Comparison of ENCODE assay signal across 1 cellular context in the genomic region with DNA sequence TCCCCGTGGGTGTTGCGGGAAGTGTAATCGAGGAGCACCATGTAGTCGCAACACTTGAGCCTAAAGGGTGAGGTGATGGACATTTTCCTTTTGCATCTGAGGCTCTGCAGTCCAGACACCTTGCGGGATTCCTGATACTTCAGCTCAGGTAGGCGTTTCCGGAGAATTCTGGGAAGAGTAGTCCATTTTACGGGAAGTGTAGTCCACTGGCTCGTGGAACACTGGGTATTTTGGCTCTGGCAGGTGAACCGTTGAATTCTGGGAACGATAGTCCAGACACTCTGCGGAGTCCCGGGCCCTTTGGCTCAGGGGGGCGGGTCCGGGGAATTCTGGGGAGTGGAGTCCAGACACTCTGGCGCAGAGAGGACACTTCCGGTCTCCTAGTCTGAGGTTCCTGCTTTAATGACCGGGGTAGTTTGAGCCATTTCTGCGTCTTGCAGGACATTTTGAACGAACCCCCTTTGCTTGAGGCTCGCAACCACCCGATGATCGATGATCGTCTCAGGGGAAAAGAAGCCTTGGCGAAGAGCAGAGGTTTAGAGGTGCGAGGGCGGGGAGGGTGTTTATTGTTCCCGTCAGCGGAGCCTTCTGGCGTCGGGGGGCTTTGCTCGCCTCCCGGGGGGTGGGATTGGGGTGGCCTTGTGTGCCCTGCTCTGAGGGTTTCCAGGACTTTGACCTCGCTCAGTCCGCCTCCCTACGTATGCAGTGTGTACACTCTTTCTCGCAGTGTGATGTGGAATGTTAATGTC.
TF ChIP-seq lines count a peak whose summit lies in the region.

TSS of gene ZNF223 (plus strand) at position 383 of the 749 bp plus-strand sequence. CDS start 3,141 bp downstream, outside the sequence.

TF ChIP-seq in K562, 482 proteins besides CTCF, POLR2A, EP300 and RAD21 (continued from another document):
- TF ChIP-seq CTBP1 (IDR thresholded peaks at IDR 0.05; ENCODE audit: borderline replicate concordance) (0 out of 2 replicates have a peak, but pooled peaks have one; percentile 60), CBX5 (IDR thresholded peaks at IDR 0.05; ENCODE audit: borderline replicate concordance, low read depth) (0 out of 2 replicates have a peak, but pooled peaks have one; percentile 51), PHF8 (IDR thresholded peaks at IDR 0.05; ENCODE audit: borderline replicate concordance, low read length) (peak; percentile 32; the same call in 1 of the 2 replicates), HCFC1 (IDR thresholded peaks at IDR 0.05; ENCODE audit: low read depth, low read length) (peak; percentile 85), EWSR1 (IDR thresholded peaks at IDR 0.05; ENCODE audit: borderline replicate concordance, low read depth, partially characterized antibody) (no peak), MBD2 (IDR thresholded peaks at IDR 0.05; ENCODE audit: borderline replicate concordance, low read depth) (0 out of 2 replicates have a peak, but pooled peaks have one; percentile 42), DMBX1 (CRISPR knock-in tag; IDR thresholded peaks at IDR 0.05; ENCODE audit: borderline replicate concordance) (0 out of 2 replicates have a peak, but pooled peaks have one; percentile 32), NR2C2 (CRISPR knock-in tag; IDR thresholded peaks at IDR 0.05) (no peak), NR2C2 (tag; IDR thresholded peaks at IDR 0.05) (peak; percentile 95), FUS (optimal IDR thresholded peaks at IDR 0.05; ENCODE audit: low read depth, low read length) (no peak), SMAD4 (CRISPR knock-in tag; conservative IDR thresholded peaks at IDR 0.05) (peak; percentile 45; the same call in 1 of the 2 replicates), NFATC3 (IDR thresholded peaks at IDR 0.05) (no peak), BACH1 (tag; IDR thresholded peaks at IDR 0.05) (peak; percentile 64), TEAD1 (CRISPR knock-in tag; IDR thresholded peaks at IDR 0.05) (0 out of 4 replicates have a peak, but pooled peaks of 1 of the 2 experiments have one; percentile 44), ZEB2 (IDR thresholded peaks at IDR 0.05) (peak; percentile 71; the same call in 1 of the 2 replicates), JUND (IDR thresholded peaks at IDR 0.05; ENCODE audit: borderline replicate concordance, low read depth, low read length) (0 out of 2 replicates have a peak, but pooled peaks have one; percentile 5), JUND (tag; IDR thresholded peaks at IDR 0.05; ENCODE audit: borderline replicate concordance, low read depth, low read length) (no peak; the same call in 2 of the 3 replicates), FOXP4 (CRISPR knock-in tag; IDR thresholded peaks at IDR 0.05; ENCODE audit: borderline replicate concordance) (no peak), CHD2 (IDR thresholded peaks at IDR 0.05; ENCODE audit: low read depth, low read length) (no peak), NRF1 (conservative IDR thresholded peaks at IDR 0.05 in 1 of 2, IDR thresholded peaks at IDR 0.05 in 1 of 2) (peak; percentile 22 to 30; a peak in 1 of 4 replicates), ZNF639 (CRISPR knock-in tag; conservative IDR thresholded peaks at IDR 0.05 in 1 of 2, IDR thresholded peaks at IDR 0.05 in 1 of 2) (peak in 1 of 2 experiments; percentile 75; a peak in 2 of 4 replicates), SIX5 (IDR thresholded peaks at IDR 0.05; ENCODE audit: borderline replicate concordance in 1 of 2, insufficient read depth in 1 of 2, low read depth in 1 of 2, low read length in 2 of 2) (peak; percentile 36 to 40; a peak in 3 of 4 replicates), ETV1 (tag; conservative IDR thresholded peaks at IDR 0.05; ENCODE audit: low read depth) (peak; percentile 5; the same call in 1 of the 2 replicates), ATF1 (CRISPR knock-in tag; IDR thresholded peaks at IDR 0.05) (no peak), ATF1 (tag; IDR thresholded peaks at IDR 0.05) (peak; percentile 64), ZNF644 (tag; IDR thresholded peaks at IDR 0.05; ENCODE audit: low read depth) (peak; percentile 78), ZNF143 (CRISPR knock-in tag; IDR thresholded peaks at IDR 0.05) (peak; percentile 69; the same call in 1 of the 2 replicates), CXXC5 (CRISPR knock-in tag; IDR thresholded peaks at IDR 0.05) (0 out of 2 replicates have a peak, but pooled peaks have one; percentile 40), KDM4B (IDR thresholded peaks at IDR 0.05; ENCODE audit: borderline replicate concordance in 2 of 2, low read depth in 1 of 2) (peak in 1 of 2 experiments; percentile 75; a peak in 1 of 4 replicates), ILK (tag; IDR thresholded peaks at IDR 0.05; ENCODE audit: borderline replicate concordance, low read depth) (no peak), CREM (IDR thresholded peaks at IDR 0.05; ENCODE audit: low read depth) (peak; percentile 64; the same call in 1 of the 2 replicates)
- TF ChIP-seq, protein P1, sequence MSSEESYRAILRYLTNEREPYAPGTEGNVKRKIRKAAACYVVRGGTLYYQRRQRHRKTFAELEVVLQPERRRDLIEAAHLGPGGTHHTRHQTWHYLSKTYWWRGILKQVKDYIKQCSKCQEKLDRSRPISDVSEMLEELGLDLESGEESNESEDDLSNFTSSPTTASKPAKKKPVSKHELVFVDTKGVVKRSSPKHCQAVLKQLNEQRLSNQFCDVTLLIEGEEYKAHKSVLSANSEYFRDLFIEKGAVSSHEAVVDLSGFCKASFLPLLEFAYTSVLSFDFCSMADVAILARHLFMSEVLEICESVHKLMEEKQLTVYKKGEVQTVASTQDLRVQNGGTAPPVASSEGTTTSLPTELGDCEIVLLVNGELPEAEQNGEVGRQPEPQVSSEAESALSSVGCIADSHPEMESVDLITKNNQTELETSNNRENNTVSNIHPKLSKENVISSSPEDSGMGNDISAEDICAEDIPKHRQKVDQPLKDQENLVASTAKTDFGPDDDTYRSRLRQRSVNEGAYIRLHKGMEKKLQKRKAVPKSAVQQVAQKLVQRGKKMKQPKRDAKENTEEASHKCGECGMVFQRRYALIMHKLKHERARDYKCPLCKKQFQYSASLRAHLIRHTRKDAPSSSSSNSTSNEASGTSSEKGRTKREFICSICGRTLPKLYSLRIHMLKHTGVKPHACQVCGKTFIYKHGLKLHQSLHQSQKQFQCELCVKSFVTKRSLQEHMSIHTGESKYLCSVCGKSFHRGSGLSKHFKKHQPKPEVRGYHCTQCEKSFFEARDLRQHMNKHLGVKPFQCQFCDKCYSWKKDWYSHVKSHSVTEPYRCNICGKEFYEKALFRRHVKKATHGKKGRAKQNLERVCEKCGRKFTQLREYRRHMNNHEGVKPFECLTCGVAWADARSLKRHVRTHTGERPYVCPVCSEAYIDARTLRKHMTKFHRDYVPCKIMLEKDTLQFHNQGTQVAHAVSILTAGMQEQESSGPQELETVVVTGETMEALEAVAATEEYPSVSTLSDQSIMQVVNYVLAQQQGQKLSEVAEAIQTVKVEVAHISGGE (CRISPR knock-in tag; IDR thresholded peaks at IDR 0.05), result peak in 2 of 3 experiments; percentile 89 to 98; a peak in 4 of 6 replicates
- TF ChIP-seq, protein P2, sequence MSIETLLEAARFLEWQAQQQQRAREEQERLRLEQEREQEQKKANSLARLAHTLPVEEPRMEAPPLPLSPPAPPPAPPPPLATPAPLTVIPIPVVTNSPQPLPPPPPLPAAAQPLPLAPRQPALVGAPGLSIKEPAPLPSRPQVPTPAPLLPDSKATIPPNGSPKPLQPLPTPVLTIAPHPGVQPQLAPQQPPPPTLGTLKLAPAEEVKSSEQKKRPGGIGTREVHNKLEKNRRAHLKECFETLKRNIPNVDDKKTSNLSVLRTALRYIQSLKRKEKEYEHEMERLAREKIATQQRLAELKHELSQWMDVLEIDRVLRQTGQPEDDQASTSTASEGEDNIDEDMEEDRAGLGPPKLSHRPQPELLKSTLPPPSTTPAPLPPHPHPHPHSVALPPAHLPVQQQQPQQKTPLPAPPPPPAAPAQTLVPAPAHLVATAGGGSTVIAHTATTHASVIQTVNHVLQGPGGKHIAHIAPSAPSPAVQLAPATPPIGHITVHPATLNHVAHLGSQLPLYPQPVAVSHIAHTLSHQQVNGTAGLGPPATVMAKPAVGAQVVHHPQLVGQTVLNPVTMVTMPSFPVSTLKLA (conservative IDR thresholded peaks at IDR 0.05), result peak in 1 of 2 experiments; percentile 57; a peak in 1 of 4 replicates
